ENCODE assay signal across 8 cellular contexts in genomic region chr17:29617125-29617480, GRCh38. TPM values are rescaled to one million over a fixed set of nuclear protein-coding genes. Genes with fewer than 3 reads are reported as not detected.
A peak's percentile ranks its signal among the peaks of the same experiment; 100 is the strongest.
DNase-seq lines count a peak whose midpoint lies in the region; ATAC-seq, FAIRE-seq and TF ChIP-seq lines count a peak whose summit lies in the region.

No MANE protein-coding gene starts in this region.

- H3K4me1 ChIP-seq in H1 (replicated peaks in 1 of 4; ENCODE audit: control insufficient read depth in 3 of 4, insufficient read depth in 4 of 4, low read length in 3 of 4) = peaks cover 14 to 49% (median 40%) of the 10 kb centered on the region in 4 experiments

- WGBS in H1 (ENCODE audit: extremely low coverage in 1 of 2, insufficient coverage in 1 of 2, insufficient read length in 1 of 2, insufficient replicate concordance in 2 of 2, low coverage in 1 of 2, low lambda C conversion rate in 2 of 2, missing lambda C conversion rate in 1 of 2), 2 experiments = 3% methylated on average over 16 of the region's 16 CpGs; no CpG with 5 or more reads in 1 of the 2 experiments

- H3K23ac ChIP-seq in H1 (ENCODE audit: insufficient read length) = no peak overlapping the region

- H4K5ac ChIP-seq in H1 (ENCODE audit: insufficient read length, low read depth, low read length) = no peak overlapping the region

- no peaks in the 10 kb centered on the region for H3K79me1 ChIP-seq in H1 (ENCODE audit: low read depth, low read length)

- H3K18ac ChIP-seq in H1 (ENCODE audit: extremely low read depth, low read length) = peak overlapping the region; percentile 40; the same call in 1 of the 2 replicates

- H3K9ac ChIP-seq in H1 (replicated peaks in 1 of 4; ENCODE audit: extremely low read depth in 1 of 4, low read depth in 3 of 4, low read length in 3 of 4) = no peak overlapping the region

- no peak overlapping the region for H4K91ac ChIP-seq in H1 (replicated peaks; ENCODE audit: insufficient read length, low read length)

- peaks cover 22 to 75% (median 61%) of the 10 kb centered on the region in 4 experiments for H3K27me3 ChIP-seq in H1 (replicated peaks in 1 of 4; ENCODE audit: control insufficient read depth in 3 of 4, extremely low read depth in 1 of 4, insufficient read depth in 3 of 4, low read length in 3 of 4)

- H3K14ac ChIP-seq in H1 (ENCODE audit: insufficient read length) = no peak overlapping the region

- peak overlapping the region; percentile 87; the same call in 1 of the 2 replicates for H4K8ac ChIP-seq in H1 (ENCODE audit: extremely low read depth, insufficient read depth, low read length)

- H3K9me3 ChIP-seq in H1 (ENCODE audit: insufficient read depth in 2 of 2, low read depth in 1 of 2, low read length in 1 of 2) = peaks cover 0 to 8% of the 10 kb centered on the region in 2 experiments; a peak in 1 of 4 replicates

- TF ChIP-seq EP300 in H1 (IDR thresholded peaks at IDR 0.05; ENCODE audit: borderline replicate concordance in 1 of 2, low read depth in 2 of 2, low read length in 2 of 2) = no peak; a peak in 1 of 3 replicates

- H3K27me3 Mint-ChIP-seq in mesothelial cell of epicardium (ENCODE audit: low read depth) = peaks cover 73% of the 10 kb centered on the region

- H3K9me3 Mint-ChIP-seq in mesothelial cell of epicardium = no peaks in the 10 kb centered on the region

- H2BK15ac ChIP-seq in H1 (ENCODE audit: low read length) = peak overlapping the region; percentile 88; the same call in 1 of the 2 replicates

- H3K36me3 ChIP-seq in H1 (ENCODE audit: control insufficient read depth in 2 of 4, insufficient read depth in 4 of 4, low read length in 3 of 4) = peaks cover 0 to 7% (median 0%) of the 10 kb centered on the region in 4 experiments; a peak in 1 of 8 replicates

- peak overlapping the region; percentile 75; the same call in 1 of the 2 replicates for H2BK12ac ChIP-seq in H1 (ENCODE audit: low read depth, low read length)

- ATAC-seq in HG02938 (IDR thresholded peaks at IDR 0.05; ENCODE audit: unreplicated experiment) (peak; percentile 44), GM21619 (IDR thresholded peaks at IDR 0.05; ENCODE audit: unreplicated experiment) (no peak)

- H3K4me1 Mint-ChIP-seq in mesothelial cell of epicardium = peaks cover 17% of the 10 kb centered on the region

- TF ChIP-seq CTCF in H1 (IDR thresholded peaks at IDR 0.05; ENCODE audit: control extremely low read depth in 1 of 3, insufficient read depth in 1 of 3, low read depth in 1 of 3, low read length in 3 of 3) = peak; percentile 70 to 86 (median 74)
- TF ChIP-seq CTCF in mesothelial cell of epicardium (IDR thresholded peaks at IDR 0.05; ENCODE audit: unreplicated experiment) = no peak

- H2BK5ac ChIP-seq in H1 (ENCODE audit: low read depth, low read length) = peak overlapping the region; percentile 60; the same call in 1 of the 2 replicates

- POLR2A ChIA-PET in H1 (lab: Charles Lee; ENCODE audit: partially characterized antibody) = interaction anchor here (0.6 to 4.3 kb wide), 6 partner anchors 8 to 270 kb away, joined by 3 to 30 read pairs (median 4); partner anchors contain the start of genes ANKRD13B and TP53I13

- no peaks in the 10 kb centered on the region for H3K79me2 ChIP-seq in H1 (ENCODE audit: control insufficient read depth in 1 of 2, insufficient read depth in 2 of 2, low read length in 2 of 2)

- no peak overlapping the region for H3K56ac ChIP-seq in H1 (replicated peaks; ENCODE audit: insufficient read length, low read depth, low read length)

- H2BK20ac ChIP-seq in H1 (ENCODE audit: low read length) = no peak overlapping the region

- peak overlapping the region; percentile 90 to 96 for H3K4me2 ChIP-seq in H1 (ENCODE audit: insufficient read depth in 1 of 2, low read depth in 2 of 2, low read length in 2 of 2)

- CTCF ChIA-PET in H1 (lab: Charles Lee; ENCODE audit: partially characterized antibody) = interaction anchor here (0.7 to 13.1 kb wide), 28 partner anchors 8 to 479 kb away, joined by 3 to 193 read pairs (median 7); partner anchors contain the start of genes ABHD15, ANKRD13B and TP53I13

- no peaks in the 10 kb centered on the region for H3K36me3 Mint-ChIP-seq in mesothelial cell of epicardium

- peak overlapping the region; percentile 46 for H3K4me3 Mint-ChIP-seq in mesothelial cell of epicardium

- no peak overlapping the region for H3K27ac Mint-ChIP-seq in mesothelial cell of epicardium

- TF ChIP-seq POLR2A in H1 (IDR thresholded peaks at IDR 0.05; ENCODE audit: control extremely low read depth in 1 of 2, low read depth in 2 of 2, low read length in 2 of 2) = no peak

- H4K20me1 ChIP-seq in H1 (replicated peaks in 1 of 2; ENCODE audit: control insufficient read depth in 1 of 2, insufficient read depth in 2 of 2, low read length in 2 of 2) = peaks cover 5 to 6% of the 10 kb centered on the region in 2 experiments

- TF ChIP-seq RAD21 in H1 (IDR thresholded peaks at IDR 0.05 in 1 of 2, conservative IDR thresholded peaks at IDR 0.05 in 1 of 2; ENCODE audit: low read depth in 2 of 2, low read length in 2 of 2) = peak; percentile 27 to 52; a peak in 3 of 4 replicates

- peak overlapping the region; percentile 3 to 60 (median 30); a peak in 5 of 8 replicates for H3K4me3 ChIP-seq in H1 (ENCODE audit: extremely low read depth in 1 of 4, insufficient read depth in 2 of 4, low read depth in 3 of 4, low read length in 4 of 4)

- no peak overlapping the region for H2AFZ ChIP-seq in H1 (ENCODE audit: low read length)

- no peak for FAIRE-seq in H1 (lab: Jason Lieb, UNC)

- peaks cover 13% of the 10 kb centered on the region for H3K23me2 ChIP-seq in H1 (ENCODE audit: low read depth, low read length)

- H2AK5ac ChIP-seq in H1 (ENCODE audit: low read depth, low read length) = no peak overlapping the region

- no peak overlapping the region for H2BK120ac ChIP-seq in H1 (replicated peaks; ENCODE audit: low read depth, low read length)

- H3K4ac ChIP-seq in H1 (replicated peaks; ENCODE audit: insufficient read length, low read depth, low read length) = no peak overlapping the region

- DNase-seq in ELR (ENCODE audit: low read depth) = peak; percentile 65
- peak; percentile 74 for DNase-seq in NCI-H345 treated with DMSO at 0.1 percent for 48 hours (lab: John Stamatoyannopoulos, UW; ENCODE audit: unreplicated experiment)
- peak; percentile 96 for DNase-seq in activated CD8-positive, alpha-beta memory T cell treated with anti-CD3 and anti-CD28 coated beads for 24 hours
- peak in 1 of 2 experiments; percentile 91 for DNase-seq in H1 (ENCODE audit: low read depth in 1 of 2, low spot score in 2 of 2)
- peak in 1 of 2 experiments; percentile 74 for DNase-seq in mesothelial cell of epicardium (ENCODE audit: low spot score in 2 of 2, unreplicated experiment in 2 of 2)
- DNase-seq in stimulated activated CD8-positive, alpha-beta memory T cell treated with anti-CD3 and anti-CD28 coated beads, Interleukin-15, amount 100 ng/mL, for 48 hours (ENCODE audit: low read depth in 2 of 2) = peak; percentile 84 to 85

- no peak overlapping the region for H3K27ac ChIP-seq in H1 (ENCODE audit: low read depth, low read length)

RNA-seq across cellular contexts. Expression of gene CORO6, which starts 5.6 kb away (rescaled TPM):
- 2.1 and 2.5 TPM in 2 replicates for total RNA-seq in H1 (2021; fragmentation: NEBNext Ultra II Directional; extraction: Animal tissue kit (Norgen Biotek cat#: 25700))
- polyA plus RNA-seq in H1 (2011; rRNA removed) = 8.6 and 13.3 TPM in 2 replicates
- polyA plus RNA-seq in H1 (2011; cell fraction: cytosol; rRNA removed) = 10.9 TPM
- polyA plus RNA-seq in H1 (2011; cell fraction: nucleus; rRNA removed) = 106 TPM
- 3.1 to 6.2 TPM (median 5.5 TPM) in 4 replicates for polyA plus RNA-seq in H1 (2012, experiment 1 of 2)
- 3.1 TPM for polyA plus RNA-seq in H1 (2012, experiment 2 of 2)
- polyA plus RNA-seq in H1 (2013, experiment 1 of 2) = 3.6 TPM
- polyA plus RNA-seq in H1 (2013, experiment 2 of 2) = 3.3 TPM
- polyA minus RNA-seq in H1 (2011; rRNA and poly(A)+ RNA removed) = 7.3 and 10.4 TPM in 2 replicates
- 3.2 TPM for polyA minus RNA-seq in H1 (2011; cell fraction: cytosol; rRNA and poly(A)+ RNA removed)
- 10.5 TPM for polyA minus RNA-seq in H1 (2011; cell fraction: nucleus; rRNA and poly(A)+ RNA removed)
- 3.4 to 3.8 TPM (median 3.4 TPM) in 3 replicates for total RNA-seq in mesothelial cell of epicardium

RNA-seq across cellular contexts. Expression of gene ANKRD13B, which starts 24.2 kb away (rescaled TPM):
- 41.0 and 48.5 TPM in 2 replicates for total RNA-seq in H1 (2021; fragmentation: NEBNext Ultra II Directional; extraction: Animal tissue kit (Norgen Biotek cat#: 25700))
- 16.4 and 30.3 TPM in 2 replicates for polyA plus RNA-seq in H1 (2011; rRNA removed)
- polyA plus RNA-seq in H1 (2011; cell fraction: cytosol; rRNA removed) = 17.6 TPM
- polyA plus RNA-seq in H1 (2011; cell fraction: nucleus; rRNA removed) = 167 TPM
- 25.6 to 40.3 TPM (median 33.5 TPM) in 4 replicates for polyA plus RNA-seq in H1 (2012, experiment 1 of 2)
- 22.3 TPM for polyA plus RNA-seq in H1 (2012, experiment 2 of 2)
- 21.9 TPM for polyA plus RNA-seq in H1 (2013, experiment 1 of 2)
- polyA plus RNA-seq in H1 (2013, experiment 2 of 2) = 20.2 TPM
- polyA minus RNA-seq in H1 (2011; rRNA and poly(A)+ RNA removed) = 7.7 and 13.1 TPM in 2 replicates
- polyA minus RNA-seq in H1 (2011; cell fraction: cytosol; rRNA and poly(A)+ RNA removed) = 22.4 TPM
- 33.4 TPM for polyA minus RNA-seq in H1 (2011; cell fraction: nucleus; rRNA and poly(A)+ RNA removed)
- 51.7 to 52.7 TPM (median 52.6 TPM) in 3 replicates for total RNA-seq in mesothelial cell of epicardium

RNA-seq across cellular contexts. Expression of gene GIT1, which starts 27.7 kb away (rescaled TPM):
- 60.6 and 62.4 TPM in 2 replicates for total RNA-seq in H1 (2021; fragmentation: NEBNext Ultra II Directional; extraction: Animal tissue kit (Norgen Biotek cat#: 25700))
- polyA plus RNA-seq in H1 (2011; rRNA removed) = 63.0 and 80.7 TPM in 2 replicates
- polyA plus RNA-seq in H1 (2011; cell fraction: cytosol; rRNA removed) = 43.3 TPM
- polyA plus RNA-seq in H1 (2011; cell fraction: nucleus; rRNA removed) = 93.3 TPM
- 36.7 to 55.7 TPM (median 48.9 TPM) in 4 replicates for polyA plus RNA-seq in H1 (2012, experiment 1 of 2)
- 54.3 TPM for polyA plus RNA-seq in H1 (2012, experiment 2 of 2)
- polyA plus RNA-seq in H1 (2013, experiment 1 of 2) = 45.0 TPM
- polyA plus RNA-seq in H1 (2013, experiment 2 of 2) = 45.5 TPM
- polyA minus RNA-seq in H1 (2011; rRNA and poly(A)+ RNA removed) = 45.9 and 62.5 TPM in 2 replicates
- 42.9 TPM for polyA minus RNA-seq in H1 (2011; cell fraction: cytosol; rRNA and poly(A)+ RNA removed)
- polyA minus RNA-seq in H1 (2011; cell fraction: nucleus; rRNA and poly(A)+ RNA removed) = 55.6 TPM
- 99.0 to 110 TPM (median 108 TPM) in 3 replicates for total RNA-seq in mesothelial cell of epicardium

RNA-seq across cellular contexts. Expression of gene TP53I13, which starts 48.6 kb away (rescaled TPM):
- 21.1 and 22.4 TPM in 2 replicates for total RNA-seq in H1 (2021; fragmentation: NEBNext Ultra II Directional; extraction: Animal tissue kit (Norgen Biotek cat#: 25700))
- 35.7 and 42.6 TPM in 2 replicates for polyA plus RNA-seq in H1 (2011; rRNA removed)
- polyA plus RNA-seq in H1 (2011; cell fraction: cytosol; rRNA removed) = 33.3 TPM
- 97.5 TPM for polyA plus RNA-seq in H1 (2011; cell fraction: nucleus; rRNA removed)
- polyA plus RNA-seq in H1 (2012, experiment 1 of 2) = 13.5 to 25.6 TPM (median 22.3 TPM) in 4 replicates
- 20.0 TPM for polyA plus RNA-seq in H1 (2012, experiment 2 of 2)
- polyA plus RNA-seq in H1 (2013, experiment 1 of 2) = 26.9 TPM
- polyA plus RNA-seq in H1 (2013, experiment 2 of 2) = 24.1 TPM
- polyA minus RNA-seq in H1 (2011; rRNA and poly(A)+ RNA removed) = 6.4 and 7.7 TPM in 2 replicates
- 15.0 TPM for polyA minus RNA-seq in H1 (2011; cell fraction: cytosol; rRNA and poly(A)+ RNA removed)
- polyA minus RNA-seq in H1 (2011; cell fraction: nucleus; rRNA and poly(A)+ RNA removed) = 31.3 TPM
- total RNA-seq in mesothelial cell of epicardium = 29.9 to 31.2 TPM (median 30.2 TPM) in 3 replicates

RNA-seq across cellular contexts. Expression of gene ABHD15, which starts 50.3 kb away (rescaled TPM):
- total RNA-seq in H1 (2021; fragmentation: NEBNext Ultra II Directional; extraction: Animal tissue kit (Norgen Biotek cat#: 25700)) = 1.6 and 1.7 TPM in 2 replicates
- polyA plus RNA-seq in H1 (2011; rRNA removed) = 0.88 and 1.2 TPM in 2 replicates
- 1.2 TPM for polyA plus RNA-seq in H1 (2011; cell fraction: cytosol; rRNA removed)
- 1.6 TPM for polyA plus RNA-seq in H1 (2011; cell fraction: nucleus; rRNA removed)
- 1.3 to 1.6 TPM (median 1.5 TPM) in 4 replicates for polyA plus RNA-seq in H1 (2012, experiment 1 of 2)
- polyA plus RNA-seq in H1 (2012, experiment 2 of 2) = 1.9 TPM
- polyA plus RNA-seq in H1 (2013, experiment 1 of 2) = 1.3 TPM
- 1.3 TPM for polyA plus RNA-seq in H1 (2013, experiment 2 of 2)
- 1.8 and 2.1 TPM in 2 replicates for polyA minus RNA-seq in H1 (2011; rRNA and poly(A)+ RNA removed)
- polyA minus RNA-seq in H1 (2011; cell fraction: cytosol; rRNA and poly(A)+ RNA removed) = 1.4 TPM
- 3.0 TPM for polyA minus RNA-seq in H1 (2011; cell fraction: nucleus; rRNA and poly(A)+ RNA removed)
- 5.2 to 6.1 TPM (median 5.7 TPM) in 3 replicates for total RNA-seq in mesothelial cell of epicardium
